1 cellular context compared by ENCODE assay signal in the genomic region with DNA sequence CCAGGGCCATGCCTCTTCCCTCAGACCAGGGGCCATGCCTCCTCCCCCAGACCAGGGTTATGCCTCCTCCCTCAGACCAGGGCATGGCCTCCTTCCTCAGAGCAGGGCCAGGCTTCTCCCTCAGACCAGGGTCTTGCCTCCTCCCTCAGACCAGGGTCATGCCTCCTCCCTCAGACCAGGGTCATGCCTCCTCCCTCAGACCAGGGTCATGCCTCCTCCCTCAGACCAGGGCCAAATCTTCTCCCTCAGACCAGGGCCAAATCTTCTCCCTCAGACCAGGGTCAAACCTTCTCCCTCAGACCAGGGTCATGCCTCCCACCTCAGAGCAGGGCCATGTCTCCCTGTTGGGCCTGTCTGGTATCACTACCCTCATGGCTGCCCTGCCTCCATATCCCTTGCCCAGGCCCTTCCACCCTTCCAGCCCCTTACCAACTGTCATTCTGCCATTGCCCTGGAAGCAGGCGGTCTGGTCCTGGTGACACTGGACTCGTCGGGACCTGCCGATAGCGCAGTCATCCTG.
A peak's percentile ranks its signal among the peaks of the same experiment; 100 is the strongest.
TF ChIP-seq lines count a peak whose summit lies in the region.

No MANE protein-coding gene starts in this region.

TF ChIP-seq in HEK293, 187 proteins besides CTCF, POLR2A, EP300 and RAD21 (continued from another document):
- TF ChIP-seq, protein P1, sequence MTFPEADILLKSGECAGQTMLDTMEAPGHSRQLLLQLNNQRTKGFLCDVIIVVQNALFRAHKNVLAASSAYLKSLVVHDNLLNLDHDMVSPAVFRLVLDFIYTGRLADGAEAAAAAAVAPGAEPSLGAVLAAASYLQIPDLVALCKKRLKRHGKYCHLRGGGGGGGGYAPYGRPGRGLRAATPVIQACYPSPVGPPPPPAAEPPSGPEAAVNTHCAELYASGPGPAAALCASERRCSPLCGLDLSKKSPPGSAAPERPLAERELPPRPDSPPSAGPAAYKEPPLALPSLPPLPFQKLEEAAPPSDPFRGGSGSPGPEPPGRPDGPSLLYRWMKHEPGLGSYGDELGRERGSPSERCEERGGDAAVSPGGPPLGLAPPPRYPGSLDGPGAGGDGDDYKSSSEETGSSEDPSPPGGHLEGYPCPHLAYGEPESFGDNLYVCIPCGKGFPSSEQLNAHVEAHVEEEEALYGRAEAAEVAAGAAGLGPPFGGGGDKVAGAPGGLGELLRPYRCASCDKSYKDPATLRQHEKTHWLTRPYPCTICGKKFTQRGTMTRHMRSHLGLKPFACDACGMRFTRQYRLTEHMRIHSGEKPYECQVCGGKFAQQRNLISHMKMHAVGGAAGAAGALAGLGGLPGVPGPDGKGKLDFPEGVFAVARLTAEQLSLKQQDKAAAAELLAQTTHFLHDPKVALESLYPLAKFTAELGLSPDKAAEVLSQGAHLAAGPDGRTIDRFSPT (tag by site-specific recombination; IDR thresholded peaks at IDR 0.05), result no peak
- TF ChIP-seq OSR2 (tag by site-specific recombination; IDR thresholded peaks at IDR 0.05), result no peak
- no peak for TF ChIP-seq ZNF561 (tag by site-specific recombination; IDR thresholded peaks at IDR 0.05; ENCODE audit: borderline replicate concordance)
- no peak for TF ChIP-seq ZNF791 (tag by site-specific recombination; IDR thresholded peaks at IDR 0.05)
- TF ChIP-seq ZNF707 (tag by site-specific recombination; IDR thresholded peaks at IDR 0.05), result no peak
- 0 out of 2 replicates have a peak, but pooled peaks have one; percentile 65 for TF ChIP-seq ZNF777 (tag by site-specific recombination; IDR thresholded peaks at IDR 0.05; ENCODE audit: borderline replicate concordance)
- TF ChIP-seq, protein P2, sequence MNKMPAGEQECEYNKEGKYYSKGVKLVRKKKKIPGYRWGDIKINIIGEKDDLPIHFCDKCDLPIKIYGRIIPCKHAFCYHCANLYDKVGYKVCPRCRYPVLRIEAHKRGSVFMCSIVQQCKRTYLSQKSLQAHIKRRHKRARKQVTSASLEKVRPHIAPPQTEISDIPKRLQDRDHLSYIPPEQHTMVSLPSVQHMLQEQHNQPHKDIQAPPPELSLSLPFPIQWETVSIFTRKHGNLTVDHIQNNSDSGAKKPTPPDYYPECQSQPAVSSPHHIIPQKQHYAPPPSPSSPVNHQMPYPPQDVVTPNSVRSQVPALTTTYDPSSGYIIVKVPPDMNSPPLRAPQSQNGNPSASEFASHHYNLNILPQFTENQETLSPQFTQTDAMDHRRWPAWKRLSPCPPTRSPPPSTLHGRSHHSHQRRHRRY (tag by site-specific recombination; IDR thresholded peaks at IDR 0.05), result 0 out of 2 replicates have a peak, but pooled peaks have one; percentile 11
- no peak for TF ChIP-seq ZNF140 (tag by site-specific recombination; IDR thresholded peaks at IDR 0.05)
- TF ChIP-seq, protein P3, sequence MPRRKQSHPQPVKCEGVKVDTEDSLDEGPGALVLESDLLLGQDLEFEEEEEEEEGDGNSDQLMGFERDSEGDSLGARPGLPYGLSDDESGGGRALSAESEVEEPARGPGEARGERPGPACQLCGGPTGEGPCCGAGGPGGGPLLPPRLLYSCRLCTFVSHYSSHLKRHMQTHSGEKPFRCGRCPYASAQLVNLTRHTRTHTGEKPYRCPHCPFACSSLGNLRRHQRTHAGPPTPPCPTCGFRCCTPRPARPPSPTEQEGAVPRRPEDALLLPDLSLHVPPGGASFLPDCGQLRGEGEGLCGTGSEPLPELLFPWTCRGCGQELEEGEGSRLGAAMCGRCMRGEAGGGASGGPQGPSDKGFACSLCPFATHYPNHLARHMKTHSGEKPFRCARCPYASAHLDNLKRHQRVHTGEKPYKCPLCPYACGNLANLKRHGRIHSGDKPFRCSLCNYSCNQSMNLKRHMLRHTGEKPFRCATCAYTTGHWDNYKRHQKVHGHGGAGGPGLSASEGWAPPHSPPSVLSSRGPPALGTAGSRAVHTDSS (tag by site-specific recombination; IDR thresholded peaks at IDR 0.05), result no peak
- TF ChIP-seq, protein P4, sequence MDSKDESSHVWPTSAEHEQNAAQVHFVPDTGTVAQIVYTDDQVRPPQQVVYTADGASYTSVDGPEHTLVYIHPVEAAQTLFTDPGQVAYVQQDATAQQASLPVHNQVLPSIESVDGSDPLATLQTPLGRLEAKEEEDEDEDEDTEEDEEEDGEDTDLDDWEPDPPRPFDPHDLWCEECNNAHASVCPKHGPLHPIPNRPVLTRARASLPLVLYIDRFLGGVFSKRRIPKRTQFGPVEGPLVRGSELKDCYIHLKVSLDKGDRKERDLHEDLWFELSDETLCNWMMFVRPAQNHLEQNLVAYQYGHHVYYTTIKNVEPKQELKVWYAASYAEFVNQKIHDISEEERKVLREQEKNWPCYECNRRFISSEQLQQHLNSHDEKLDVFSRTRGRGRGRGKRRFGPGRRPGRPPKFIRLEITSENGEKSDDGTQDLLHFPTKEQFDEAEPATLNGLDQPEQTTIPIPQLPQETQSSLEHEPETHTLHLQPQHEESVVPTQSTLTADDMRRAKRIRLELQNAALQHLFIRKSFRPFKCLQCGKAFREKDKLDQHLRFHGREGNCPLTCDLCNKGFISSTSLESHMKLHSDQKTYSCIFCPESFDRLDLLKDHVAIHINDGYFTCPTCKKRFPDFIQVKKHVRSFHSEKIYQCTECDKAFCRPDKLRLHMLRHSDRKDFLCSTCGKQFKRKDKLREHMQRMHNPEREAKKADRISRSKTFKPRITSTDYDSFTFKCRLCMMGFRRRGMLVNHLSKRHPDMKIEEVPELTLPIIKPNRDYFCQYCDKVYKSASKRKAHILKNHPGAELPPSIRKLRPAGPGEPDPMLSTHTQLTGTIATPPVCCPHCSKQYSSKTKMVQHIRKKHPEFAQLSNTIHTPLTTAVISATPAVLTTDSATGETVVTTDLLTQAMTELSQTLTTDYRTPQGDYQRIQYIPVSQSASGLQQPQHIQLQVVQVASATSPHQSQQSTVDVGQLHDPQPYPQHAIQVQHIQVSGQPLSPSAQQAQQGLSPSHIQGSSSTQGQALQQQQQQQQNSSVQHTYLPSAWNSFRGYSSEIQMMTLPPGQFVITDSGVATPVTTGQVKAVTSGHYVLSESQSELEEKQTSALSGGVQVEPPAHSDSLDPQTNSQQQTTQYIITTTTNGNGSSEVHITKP (tag by site-specific recombination; IDR thresholded peaks at IDR 0.05), result no peak
- no peak; the same call in 1 of the 2 replicates for TF ChIP-seq ZBTB7A (tag by site-specific recombination; IDR thresholded peaks at IDR 0.05; ENCODE audit: low read depth)
- no peak for TF ChIP-seq ZNF600 (tag by site-specific recombination; IDR thresholded peaks at IDR 0.05)
- TF ChIP-seq ZFP41 (tag by site-specific recombination; IDR thresholded peaks at IDR 0.05; ENCODE audit: borderline replicate concordance), result no peak
- no peak for TF ChIP-seq GLI4 (tag by site-specific recombination; IDR thresholded peaks at IDR 0.05)
- TF ChIP-seq, protein P5, sequence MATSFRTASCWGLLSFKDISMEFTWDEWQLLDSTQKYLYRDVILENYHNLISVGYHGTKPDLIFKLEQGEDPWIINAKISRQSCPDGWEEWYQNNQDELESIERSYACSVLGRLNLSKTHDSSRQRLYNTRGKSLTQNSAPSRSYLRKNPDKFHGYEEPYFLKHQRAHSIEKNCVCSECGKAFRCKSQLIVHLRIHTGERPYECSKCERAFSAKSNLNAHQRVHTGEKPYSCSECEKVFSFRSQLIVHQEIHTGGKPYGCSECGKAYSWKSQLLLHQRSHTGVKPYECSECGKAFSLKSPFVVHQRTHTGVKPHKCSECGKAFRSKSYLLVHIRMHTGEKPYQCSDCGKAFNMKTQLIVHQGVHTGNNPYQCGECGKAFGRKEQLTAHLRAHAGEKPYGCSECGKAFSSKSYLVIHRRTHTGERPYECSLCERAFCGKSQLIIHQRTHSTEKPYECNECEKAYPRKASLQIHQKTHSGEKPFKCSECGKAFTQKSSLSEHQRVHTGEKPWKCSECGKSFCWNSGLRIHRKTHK (tag by site-specific recombination; IDR thresholded peaks at IDR 0.05), result no peak
- TF ChIP-seq, protein P6, sequence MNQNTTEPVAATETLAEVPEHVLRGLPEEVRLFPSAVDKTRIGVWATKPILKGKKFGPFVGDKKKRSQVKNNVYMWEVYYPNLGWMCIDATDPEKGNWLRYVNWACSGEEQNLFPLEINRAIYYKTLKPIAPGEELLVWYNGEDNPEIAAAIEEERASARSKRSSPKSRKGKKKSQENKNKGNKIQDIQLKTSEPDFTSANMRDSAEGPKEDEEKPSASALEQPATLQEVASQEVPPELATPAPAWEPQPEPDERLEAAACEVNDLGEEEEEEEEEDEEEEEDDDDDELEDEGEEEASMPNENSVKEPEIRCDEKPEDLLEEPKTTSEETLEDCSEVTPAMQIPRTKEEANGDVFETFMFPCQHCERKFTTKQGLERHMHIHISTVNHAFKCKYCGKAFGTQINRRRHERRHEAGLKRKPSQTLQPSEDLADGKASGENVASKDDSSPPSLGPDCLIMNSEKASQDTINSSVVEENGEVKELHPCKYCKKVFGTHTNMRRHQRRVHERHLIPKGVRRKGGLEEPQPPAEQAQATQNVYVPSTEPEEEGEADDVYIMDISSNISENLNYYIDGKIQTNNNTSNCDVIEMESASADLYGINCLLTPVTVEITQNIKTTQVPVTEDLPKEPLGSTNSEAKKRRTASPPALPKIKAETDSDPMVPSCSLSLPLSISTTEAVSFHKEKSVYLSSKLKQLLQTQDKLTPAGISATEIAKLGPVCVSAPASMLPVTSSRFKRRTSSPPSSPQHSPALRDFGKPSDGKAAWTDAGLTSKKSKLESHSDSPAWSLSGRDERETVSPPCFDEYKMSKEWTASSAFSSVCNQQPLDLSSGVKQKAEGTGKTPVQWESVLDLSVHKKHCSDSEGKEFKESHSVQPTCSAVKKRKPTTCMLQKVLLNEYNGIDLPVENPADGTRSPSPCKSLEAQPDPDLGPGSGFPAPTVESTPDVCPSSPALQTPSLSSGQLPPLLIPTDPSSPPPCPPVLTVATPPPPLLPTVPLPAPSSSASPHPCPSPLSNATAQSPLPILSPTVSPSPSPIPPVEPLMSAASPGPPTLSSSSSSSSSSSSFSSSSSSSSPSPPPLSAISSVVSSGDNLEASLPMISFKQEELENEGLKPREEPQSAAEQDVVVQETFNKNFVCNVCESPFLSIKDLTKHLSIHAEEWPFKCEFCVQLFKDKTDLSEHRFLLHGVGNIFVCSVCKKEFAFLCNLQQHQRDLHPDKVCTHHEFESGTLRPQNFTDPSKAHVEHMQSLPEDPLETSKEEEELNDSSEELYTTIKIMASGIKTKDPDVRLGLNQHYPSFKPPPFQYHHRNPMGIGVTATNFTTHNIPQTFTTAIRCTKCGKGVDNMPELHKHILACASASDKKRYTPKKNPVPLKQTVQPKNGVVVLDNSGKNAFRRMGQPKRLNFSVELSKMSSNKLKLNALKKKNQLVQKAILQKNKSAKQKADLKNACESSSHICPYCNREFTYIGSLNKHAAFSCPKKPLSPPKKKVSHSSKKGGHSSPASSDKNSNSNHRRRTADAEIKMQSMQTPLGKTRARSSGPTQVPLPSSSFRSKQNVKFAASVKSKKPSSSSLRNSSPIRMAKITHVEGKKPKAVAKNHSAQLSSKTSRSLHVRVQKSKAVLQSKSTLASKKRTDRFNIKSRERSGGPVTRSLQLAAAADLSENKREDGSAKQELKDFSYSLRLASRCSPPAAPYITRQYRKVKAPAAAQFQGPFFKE (tag by site-specific recombination; IDR thresholded peaks at IDR 0.05; ENCODE audit: borderline replicate concordance), result peak; percentile 69; the same call in 1 of the 2 replicates
- 0 out of 2 replicates have a peak, but pooled peaks have one; percentile 24 for TF ChIP-seq ZNF211 (tag by site-specific recombination; IDR thresholded peaks at IDR 0.05; ENCODE audit: low read depth)
